In genomic region chr3:45499529-45499928, GRCh38 we compare ENCODE assay signal across 8 cellular contexts.
A peak's percentile ranks its signal among the peaks of the same experiment; 100 is the strongest.
DNase-seq lines count a peak whose midpoint lies in the region; ATAC-seq and TF ChIP-seq lines count a peak whose summit lies in the region.

No MANE protein-coding gene starts in this region.

- peak; percentile 87 for TF ChIP-seq CTCF in HFFc6 (IDR thresholded peaks at IDR 0.05)

- no peak overlapping the region for H3K9ac ChIP-seq in adipocyte (ENCODE audit: low read length)

- H3K27ac Mint-ChIP-seq in HFFc6: no peak overlapping the region
- H3K27ac Mint-ChIP-seq in stimulated activated naive CD8-positive, alpha-beta T cell treated with anti-CD3 and anti-CD28 coated beads, Interleukin-15, amount 100 ng/mL, for 72 hours: no peak overlapping the region

- DNase-seq in AG08396 (ENCODE audit: low spot score) (peak; percentile 14), HFFc6 (peak; percentile 61), adipocyte (ENCODE audit: low read depth) (peak; percentile 85), kidney tubule cell (ENCODE audit: low spot score) (peak; percentile 35), activated T-cell treated with anti-CD3 and anti-CD28 coated beads for 4 hours (no peak), HPDE6-E6E7 (ENCODE audit: extremely low spot score) (no peak)
- DNase-seq in stimulated activated naive CD8-positive, alpha-beta T cell treated with anti-CD3 and anti-CD28 coated beads, Interleukin-15, amount 100 ng/mL, for 72 hours: no peak

- no peak overlapping the region for H3K4me3 Mint-ChIP-seq in HFFc6
- no peak overlapping the region for H3K4me3 Mint-ChIP-seq in stimulated activated naive CD8-positive, alpha-beta T cell treated with anti-CD3 and anti-CD28 coated beads, Interleukin-15, amount 100 ng/mL, for 72 hours

- no peaks in the 10 kb centered on the region for H3K4me1 Mint-ChIP-seq in HFFc6 (ENCODE audit: low read depth)
- H3K4me1 Mint-ChIP-seq in stimulated activated naive CD8-positive, alpha-beta T cell treated with anti-CD3 and anti-CD28 coated beads, Interleukin-15, amount 100 ng/mL, for 72 hours: peaks cover 23% of the 10 kb centered on the region

- no peaks in the 10 kb centered on the region for H3K9me3 ChIP-seq in adipocyte (ENCODE audit: control insufficient read depth, low read length)

- no peaks in the 10 kb centered on the region for H3K9me3 Mint-ChIP-seq in HFFc6
- H3K9me3 Mint-ChIP-seq in stimulated activated naive CD8-positive, alpha-beta T cell treated with anti-CD3 and anti-CD28 coated beads, Interleukin-15, amount 100 ng/mL, for 72 hours: no peaks in the 10 kb centered on the region

- H3K36me3 ChIP-seq in adipocyte (ENCODE audit: control insufficient read depth, insufficient read depth, low read length, severe bottlenecking): peaks cover 7% of the 10 kb centered on the region

- no peaks in the 10 kb centered on the region for H3K27me3 ChIP-seq in adipocyte (replicated peaks; ENCODE audit: control insufficient read depth, insufficient read depth, low read length)

- H3K4me3 ChIP-seq in adipocyte (ENCODE audit: low read length): no peak overlapping the region

- peaks cover 10% of the 10 kb centered on the region for H3K36me3 Mint-ChIP-seq in HFFc6 (ENCODE audit: low read depth)

- peaks cover 16% of the 10 kb centered on the region for H3K4me1 ChIP-seq in adipocyte (ENCODE audit: control insufficient read depth, insufficient read depth, low read length)

- no peak for ATAC-seq in HG02642 (IDR thresholded peaks at IDR 0.05; ENCODE audit: poor library complexity, unreplicated experiment)
- no peak for ATAC-seq in stimulated activated naive CD8-positive, alpha-beta T cell treated with anti-CD3 and anti-CD28 coated beads, Interleukin-15, amount 100 ng/mL, for 72 hours

- peaks cover 2% of the 10 kb centered on the region; the same call in 1 of the 2 replicates for H3K27me3 Mint-ChIP-seq in HFFc6 (ENCODE audit: insufficient read depth)
- no peaks in the 10 kb centered on the region for H3K27me3 Mint-ChIP-seq in stimulated activated naive CD8-positive, alpha-beta T cell treated with anti-CD3 and anti-CD28 coated beads, Interleukin-15, amount 100 ng/mL, for 72 hours

Comparison
In these comparisons a context has a peak if more than half of its experiments do, and no peak if none do; other contexts are left out.
1. DNase-seq: peak in AG08396 (single experiment), HFFc6 (single experiment), adipocyte (single experiment) and kidney tubule cell (single experiment); none in stimulated activated naive CD8-positive, alpha-beta T cell treated with anti-CD3 and anti-CD28 coated beads, Interleukin-15, amount 100 ng/mL, for 72 hours (0 of 2), activated T-cell treated with anti-CD3 and anti-CD28 coated beads for 4 hours (single experiment) and HPDE6-E6E7 (single experiment).